11 cellular contexts compared by ENCODE assay signal in genomic region chr15:40793216-40793989, GRCh38. TPM values are rescaled to one million over a fixed set of nuclear protein-coding genes. Genes with fewer than 3 reads are reported as not detected.
DNase-seq lines count a peak whose midpoint lies in the region; FAIRE-seq and TF ChIP-seq lines count a peak whose summit lies in the region.
"Had no signal": no experiment of that assay in that cellular context is flagged by ENCODE, and none has a peak within 500 bp of the region (broad histone marks: within the 10 kb centered on the region; RNA-seq: fewer than 3 reads in every experiment).

No MANE protein-coding gene starts in this region.

- H3K9me3 ChIP-seq in H1 (ENCODE audit: insufficient read depth in 2 of 2, low read depth in 1 of 2, low read length in 1 of 2), result no peaks in the 10 kb centered on the region
- H3K9me3 ChIP-seq: BLaER1 treated with 17β-estradiol and CSF1 and Interleukin-3, amounts not matched to agents 10 nM and 100 nM had no signal

- TF ChIP-seq POLR2A in H1 (IDR thresholded peaks at IDR 0.05; ENCODE audit: control extremely low read depth in 1 of 2, low read depth in 2 of 2, low read length in 2 of 2), result no peak

- H2BK15ac ChIP-seq in H1 (ENCODE audit: low read length), result 0 out of 2 replicates have a peak overlapping the region, but pooled peaks have one; percentile 22

- 86% methylated on average over 9 of the region's 9 CpGs; no CpG with 5 or more reads in 1 of the 2 experiments for WGBS in H1 (ENCODE audit: extremely low coverage in 1 of 2, insufficient coverage in 1 of 2, insufficient read length in 1 of 2, insufficient replicate concordance in 2 of 2, low coverage in 1 of 2, low lambda C conversion rate in 2 of 2, missing lambda C conversion rate in 1 of 2), 2 experiments

- H3K56ac ChIP-seq in H1 (replicated peaks; ENCODE audit: insufficient read length, low read depth, low read length), result no peak overlapping the region

- H3K4ac ChIP-seq in H1 (replicated peaks; ENCODE audit: insufficient read length, low read depth, low read length), result no peak overlapping the region

- DNase-seq in NCI-H2196 (lab: John Stamatoyannopoulos, UW; ENCODE audit: unreplicated experiment) (peak; percentile 35), NCI-H2196 treated with DMSO at 0.1 percent for 48 hours (lab: John Stamatoyannopoulos, UW; ENCODE audit: unreplicated experiment) (no peak), NCI-H460 (ENCODE audit: extremely low read depth, low read depth) (peak; percentile 82), H1 (ENCODE audit: low read depth in 1 of 2, low spot score in 2 of 2) (no peak), retinal pigment epithelial cell (ENCODE audit: low read depth) (peak; percentile 72), NCI-H1105 treated with DMSO at 0.1 percent for 48 hours (lab: John Stamatoyannopoulos, UW) (no peak), GM10248 (ENCODE audit: extremely low spot score) (no peak), pons (ENCODE audit: low spot score) (no peak)

- H3K4me2 ChIP-seq in H1 (ENCODE audit: insufficient read depth in 1 of 2, low read depth in 2 of 2, low read length in 2 of 2), result no peak overlapping the region

- no peak for TF ChIP-seq EP300 in H1 (IDR thresholded peaks at IDR 0.05; ENCODE audit: borderline replicate concordance in 1 of 2, low read depth in 2 of 2, low read length in 2 of 2)

- no peak overlapping the region for H3K23ac ChIP-seq in H1 (ENCODE audit: insufficient read length)

- CTCF ChIA-PET in H1 (lab: Charles Lee; ENCODE audit: partially characterized antibody), result interaction anchor here (1.8 to 2.2 kb wide), 5 partner anchors 9 to 101 kb away, joined by 5 to 8 read pairs (median 7); partner anchors contain the start of gene VPS18
- CTCF ChIA-PET in GM10248 (lab: Yijun Ruan, JAX), result interaction anchor here (1.3 to 4.5 kb wide), 3 partner anchors 9 to 16 kb away, joined by 3 to 26 read pairs (median 3); no protein-coding TSS in a partner anchor

- no peak for TF ChIP-seq RAD21 in H1 (IDR thresholded peaks at IDR 0.05 in 1 of 2, conservative IDR thresholded peaks at IDR 0.05 in 1 of 2; ENCODE audit: low read depth in 2 of 2, low read length in 2 of 2)

- H3K27ac ChIP-seq in H1 (ENCODE audit: low read depth, low read length), result no peak overlapping the region

- TF ChIP-seq CTCF in H1 (IDR thresholded peaks at IDR 0.05; ENCODE audit: control extremely low read depth in 1 of 3, insufficient read depth in 1 of 3, low read depth in 1 of 3, low read length in 3 of 3) (no peak), retinal pigment epithelial cell (conservative IDR thresholded peaks at IDR 0.05; ENCODE audit: low read depth, low read length) (no peak), GM10248 (IDR thresholded peaks at IDR 0.05; ENCODE audit: control extremely low read depth, extremely low read depth, low read depth, missing control alignments) (no peak)

- H3K9ac ChIP-seq in H1 (replicated peaks in 1 of 4; ENCODE audit: extremely low read depth in 1 of 4, low read depth in 3 of 4, low read length in 3 of 4), result no peak overlapping the region; a peak in 1 of 7 replicates
- H3K9ac ChIP-seq: BLaER1 treated with 17β-estradiol and CSF1 and Interleukin-3, amounts not matched to agents 10 nM and 100 nM had no signal

- H2BK20ac ChIP-seq in H1 (ENCODE audit: low read length), result peak overlapping the region; percentile 24; the same call in 1 of the 2 replicates

- H2AFZ ChIP-seq in H1 (ENCODE audit: low read length), result no peak overlapping the region

- H3K79me1 ChIP-seq in H1 (ENCODE audit: low read depth, low read length), result peaks cover 4% of the 10 kb centered on the region

- H2AK5ac ChIP-seq in H1 (ENCODE audit: low read depth, low read length), result no peak overlapping the region

- POLR2A ChIA-PET in H1 (lab: Charles Lee; ENCODE audit: partially characterized antibody) (interaction anchor here (0.8 kb wide), 1 partner anchor 13 kb away, joined by 4 read pairs; no protein-coding TSS in a partner anchor), GM10248 (lab: Yijun Ruan, JAX) (no interaction called here)

- 0 out of 2 replicates have a peak overlapping the region, but pooled peaks have one; percentile 4 for H2BK5ac ChIP-seq in H1 (ENCODE audit: low read depth, low read length)

- no peak overlapping the region for H3K18ac ChIP-seq in H1 (ENCODE audit: extremely low read depth, low read length)

- no peaks in the 10 kb centered on the region for H3K27me3 ChIP-seq in H1 (replicated peaks in 1 of 4; ENCODE audit: control insufficient read depth in 3 of 4, extremely low read depth in 1 of 4, insufficient read depth in 3 of 4, low read length in 3 of 4)
- H3K27me3 ChIP-seq: BLaER1 treated with 17β-estradiol and CSF1 and Interleukin-3, amounts not matched to agents 10 nM and 100 nM had no signal

- H3K14ac ChIP-seq in H1 (ENCODE audit: insufficient read length), result no peak overlapping the region

- H2BK120ac ChIP-seq in H1 (replicated peaks; ENCODE audit: low read depth, low read length), result no peak overlapping the region

- no peak overlapping the region for H2BK12ac ChIP-seq in H1 (ENCODE audit: low read depth, low read length)

- H3K4me3 ChIP-seq in H1 (ENCODE audit: extremely low read depth in 1 of 4, insufficient read depth in 2 of 4, low read depth in 3 of 4, low read length in 4 of 4), result no peak overlapping the region
- no peak overlapping the region for H3K4me3 ChIP-seq in retinal pigment epithelial cell (ENCODE audit: low read length)
- H3K4me3 ChIP-seq: BLaER1 treated with 17β-estradiol and CSF1 and Interleukin-3, amounts not matched to agents 10 nM and 100 nM had no signal

- no peak overlapping the region for H4K8ac ChIP-seq in H1 (ENCODE audit: extremely low read depth, insufficient read depth, low read length)

- H4K20me1 ChIP-seq in H1 (replicated peaks in 1 of 2; ENCODE audit: control insufficient read depth in 1 of 2, insufficient read depth in 2 of 2, low read length in 2 of 2), result peaks cover 2 to 3% of the 10 kb centered on the region in 2 experiments

- peak overlapping the region; percentile 68 for H4K91ac ChIP-seq in H1 (replicated peaks; ENCODE audit: insufficient read length, low read length)

- no peaks in the 10 kb centered on the region; a peak in 1 of 8 replicates for H3K36me3 ChIP-seq in H1 (ENCODE audit: control insufficient read depth in 2 of 4, insufficient read depth in 4 of 4, low read length in 3 of 4)

- H3K4me1 ChIP-seq in H1 (replicated peaks in 1 of 4; ENCODE audit: control insufficient read depth in 3 of 4, insufficient read depth in 4 of 4, low read length in 3 of 4), result peaks cover 4 to 13% (median 8%) of the 10 kb centered on the region in 4 experiments

- no peak overlapping the region for H4K5ac ChIP-seq in H1 (ENCODE audit: insufficient read length, low read depth, low read length)

- H3K23me2 ChIP-seq in H1 (ENCODE audit: low read depth, low read length), result no peaks in the 10 kb centered on the region; the same call in 1 of the 2 replicates

- FAIRE-seq in H1 (lab: Jason Lieb, UNC), result no peak
- FAIRE-seq: endometrium had no signal

- peaks cover 0 to 14% of the 10 kb centered on the region in 2 experiments; a peak in 2 of 4 replicates for H3K79me2 ChIP-seq in H1 (ENCODE audit: control insufficient read depth in 1 of 2, insufficient read depth in 2 of 2, low read length in 2 of 2)

RNA-seq across cellular contexts. Expression of gene ZFYVE19, which starts 13.5 kb away (rescaled TPM):
- total RNA-seq in NCI-H460 (2014; rRNA removed; shearing (Covaris generic)), result 9.6 and 14.6 TPM in 2 replicates
- polyA plus RNA-seq in NCI-H460 (2014; cell fraction: nucleus; rRNA removed), result 85.6 and 93.3 TPM in 2 replicates
- total RNA-seq in H1 (2021; fragmentation: NEBNext Ultra II Directional; extraction: Animal tissue kit (Norgen Biotek cat#: 25700)), result 10.7 and 11.2 TPM in 2 replicates
- 21.8 and 23.7 TPM in 2 replicates for polyA plus RNA-seq in H1 (2011; rRNA removed)
- polyA plus RNA-seq in H1 (2011; cell fraction: cytosol; rRNA removed), result 29.4 TPM
- 40.8 TPM for polyA plus RNA-seq in H1 (2011; cell fraction: nucleus; rRNA removed)
- 11.4 to 14.9 TPM (median 14.1 TPM) in 4 replicates for polyA plus RNA-seq in H1 (2012, experiment 1 of 2)
- polyA plus RNA-seq in H1 (2012, experiment 2 of 2), result 15.7 TPM
- polyA plus RNA-seq in H1 (2013, experiment 1 of 2), result 8.8 TPM
- polyA plus RNA-seq in H1 (2013, experiment 2 of 2), result 7.9 TPM
- 15.7 and 27.7 TPM in 2 replicates for polyA minus RNA-seq in H1 (2011; rRNA and poly(A)+ RNA removed)
- polyA minus RNA-seq in H1 (2011; cell fraction: cytosol; rRNA and poly(A)+ RNA removed), result 11.6 TPM
- polyA minus RNA-seq in H1 (2011; cell fraction: nucleus; rRNA and poly(A)+ RNA removed), result 13.3 TPM

RNA-seq across cellular contexts. Expression of gene DNAJC17, which starts 13.9 kb away (rescaled TPM):
- 27.3 and 27.9 TPM in 2 replicates for total RNA-seq in NCI-H460 (2014; rRNA removed; shearing (Covaris generic))
- polyA plus RNA-seq in NCI-H460 (2014; cell fraction: nucleus; rRNA removed), result 35.5 and 64.0 TPM in 2 replicates
- 39.5 and 43.8 TPM in 2 replicates for total RNA-seq in H1 (2021; fragmentation: NEBNext Ultra II Directional; extraction: Animal tissue kit (Norgen Biotek cat#: 25700))
- 45.4 and 47.2 TPM in 2 replicates for polyA plus RNA-seq in H1 (2011; rRNA removed)
- polyA plus RNA-seq in H1 (2011; cell fraction: cytosol; rRNA removed), result 58.5 TPM
- 40.6 TPM for polyA plus RNA-seq in H1 (2011; cell fraction: nucleus; rRNA removed)
- polyA plus RNA-seq in H1 (2012, experiment 1 of 2), result 46.9 to 61.4 TPM (median 54.1 TPM) in 4 replicates
- 25.1 TPM for polyA plus RNA-seq in H1 (2012, experiment 2 of 2)
- 57.1 TPM for polyA plus RNA-seq in H1 (2013, experiment 1 of 2)
- 51.5 TPM for polyA plus RNA-seq in H1 (2013, experiment 2 of 2)
- polyA minus RNA-seq in H1 (2011; rRNA and poly(A)+ RNA removed), result 26.1 and 28.2 TPM in 2 replicates
- polyA minus RNA-seq in H1 (2011; cell fraction: cytosol; rRNA and poly(A)+ RNA removed), result 26.9 TPM
- 10.4 TPM for polyA minus RNA-seq in H1 (2011; cell fraction: nucleus; rRNA and poly(A)+ RNA removed)

RNA-seq across cellular contexts. Expression of gene C15orf62, which starts 23.6 kb away (rescaled TPM):
- total RNA-seq in NCI-H460 (2014; rRNA removed; shearing (Covaris generic)), result 0.25 and 0.40 TPM in 2 replicates
- polyA plus RNA-seq in NCI-H460 (2014; cell fraction: nucleus; rRNA removed), result not detected in 2 replicates
- 0.56 and 0.57 TPM in 2 replicates for total RNA-seq in H1 (2021; fragmentation: NEBNext Ultra II Directional; extraction: Animal tissue kit (Norgen Biotek cat#: 25700))
- 0.06 and 0.19 TPM in 2 replicates for polyA plus RNA-seq in H1 (2011; rRNA removed)
- polyA plus RNA-seq in H1 (2011; cell fraction: cytosol; rRNA removed), result 0.09 TPM
- polyA plus RNA-seq in H1 (2011; cell fraction: nucleus; rRNA removed), result 0.19 TPM
- 0.75 to 1.7 TPM (median 1.1 TPM) in 4 replicates for polyA plus RNA-seq in H1 (2012, experiment 1 of 2)
- 0.87 TPM for polyA plus RNA-seq in H1 (2012, experiment 2 of 2)
- polyA plus RNA-seq in H1 (2013, experiment 1 of 2), result 0.20 TPM
- polyA plus RNA-seq in H1 (2013, experiment 2 of 2), result 0.24 TPM
- 0.13 TPM in 1 of 2 replicates, not detected in the other for polyA minus RNA-seq in H1 (2011; rRNA and poly(A)+ RNA removed)
- not detected for polyA minus RNA-seq in H1 (2011; cell fraction: cytosol; rRNA and poly(A)+ RNA removed)
- polyA minus RNA-seq in H1 (2011; cell fraction: nucleus; rRNA and poly(A)+ RNA removed), result 0.80 TPM
- total RNA-seq: SK-MEL-5 had no signal

RNA-seq across cellular contexts. Expression of gene GCHFR, which starts 29.5 kb away (rescaled TPM):
- total RNA-seq in NCI-H460 (2014; rRNA removed; shearing (Covaris generic)), result 7.1 and 8.7 TPM in 2 replicates
- polyA plus RNA-seq in NCI-H460 (2014; cell fraction: nucleus; rRNA removed), result 42.3 and 62.7 TPM in 2 replicates
- total RNA-seq in H1 (2021; fragmentation: NEBNext Ultra II Directional; extraction: Animal tissue kit (Norgen Biotek cat#: 25700)), result 22.7 and 25.9 TPM in 2 replicates
- 81.5 and 102 TPM in 2 replicates for polyA plus RNA-seq in H1 (2011; rRNA removed)
- polyA plus RNA-seq in H1 (2011; cell fraction: cytosol; rRNA removed), result 59.2 TPM
- 56.4 TPM for polyA plus RNA-seq in H1 (2011; cell fraction: nucleus; rRNA removed)
- polyA plus RNA-seq in H1 (2012, experiment 1 of 2), result 21.1 to 35.2 TPM (median 30.6 TPM) in 4 replicates
- polyA plus RNA-seq in H1 (2012, experiment 2 of 2), result 35.5 TPM
- 29.6 TPM for polyA plus RNA-seq in H1 (2013, experiment 1 of 2)
- 28.9 TPM for polyA plus RNA-seq in H1 (2013, experiment 2 of 2)
- 8.3 and 8.8 TPM in 2 replicates for polyA minus RNA-seq in H1 (2011; rRNA and poly(A)+ RNA removed)
- 14.4 TPM for polyA minus RNA-seq in H1 (2011; cell fraction: cytosol; rRNA and poly(A)+ RNA removed)
- polyA minus RNA-seq in H1 (2011; cell fraction: nucleus; rRNA and poly(A)+ RNA removed), result 17.8 TPM

RNA-seq across cellular contexts. Expression of gene PPP1R14D, which starts 35.1 kb away (rescaled TPM):
- total RNA-seq in NCI-H460 (2014; rRNA removed; shearing (Covaris generic)), result not detected in 2 replicates
- not detected in 2 replicates for polyA plus RNA-seq in NCI-H460 (2014; cell fraction: nucleus; rRNA removed)
- not detected in 2 replicates for total RNA-seq in H1 (2021; fragmentation: NEBNext Ultra II Directional; extraction: Animal tissue kit (Norgen Biotek cat#: 25700))
- not detected in 2 replicates for polyA plus RNA-seq in H1 (2011; rRNA removed)
- not detected for polyA plus RNA-seq in H1 (2011; cell fraction: cytosol; rRNA removed)
- not detected for polyA plus RNA-seq in H1 (2011; cell fraction: nucleus; rRNA removed)
- polyA plus RNA-seq in H1 (2012, experiment 1 of 2), result not detected in 4 replicates
- polyA plus RNA-seq in H1 (2012, experiment 2 of 2), result not detected
- polyA plus RNA-seq in H1 (2013, experiment 1 of 2), result not detected
- not detected for polyA plus RNA-seq in H1 (2013, experiment 2 of 2)
- polyA minus RNA-seq in H1 (2011; rRNA and poly(A)+ RNA removed), result not detected in 2 replicates
- not detected for polyA minus RNA-seq in H1 (2011; cell fraction: cytosol; rRNA and poly(A)+ RNA removed)
- polyA minus RNA-seq in H1 (2011; cell fraction: nucleus; rRNA and poly(A)+ RNA removed), result not detected
- total RNA-seq: SK-MEL-5 had no signal

Comparison
In these comparisons a context has a peak if more than half of its experiments do, and no peak if none do; other contexts are left out.
1. DNase-seq: peak in NCI-H2196 (single experiment), NCI-H460 (single experiment) and retinal pigment epithelial cell (single experiment); none in NCI-H2196 treated with DMSO at 0.1 percent for 48 hours (single experiment), H1 (0 of 2), NCI-H1105 treated with DMSO at 0.1 percent for 48 hours (single experiment), GM10248 (single experiment) and pons (single experiment).